In genomic region chr15:41648770-41649169, GRCh38 we compare ENCODE assay signal across 1 cellular context.
TF ChIP-seq lines count a peak whose summit lies in the region.

No MANE protein-coding gene starts in this region.

TF ChIP-seq in HepG2, 621 proteins besides CTCF, POLR2A, EP300 and RAD21:
- TF ChIP-seq NRL (CRISPR knock-in tag; IDR thresholded peaks at IDR 0.05; ENCODE audit: borderline replicate concordance) (no peak), AKNA (CRISPR knock-in tag; IDR thresholded peaks at IDR 0.05; ENCODE audit: borderline replicate concordance) (no peak), ZFP82 (CRISPR knock-in tag; IDR thresholded peaks at IDR 0.05; ENCODE audit: borderline replicate concordance) (no peak), FOXP4 (CRISPR knock-in tag; IDR thresholded peaks at IDR 0.05) (no peak), DMAP1 (CRISPR knock-in tag; IDR thresholded peaks at IDR 0.05) (no peak), IRX3 (CRISPR knock-in tag; IDR thresholded peaks at IDR 0.05; ENCODE audit: borderline replicate concordance, low read depth) (no peak), RBAK (CRISPR knock-in tag; IDR thresholded peaks at IDR 0.05) (no peak), ZNF709 (CRISPR knock-in tag; IDR thresholded peaks at IDR 0.05) (no peak), NR1H2 (CRISPR knock-in tag; IDR thresholded peaks at IDR 0.05; ENCODE audit: borderline replicate concordance, low read depth) (no peak), ZNF512 (CRISPR knock-in tag; IDR thresholded peaks at IDR 0.05) (no peak), EHMT2 (IDR thresholded peaks at IDR 0.05; ENCODE audit: borderline replicate concordance, low read depth, low read length) (no peak), ATF5 (CRISPR knock-in tag; IDR thresholded peaks at IDR 0.05; ENCODE audit: low read depth) (no peak), DNMT3B (CRISPR knock-in tag; conservative IDR thresholded peaks at IDR 0.05) (no peak)
TF ChIP-seq in HepG2: peak in this region for 0.
